Comparison of ENCODE assay signal across 16 cellular contexts in the genomic region with DNA sequence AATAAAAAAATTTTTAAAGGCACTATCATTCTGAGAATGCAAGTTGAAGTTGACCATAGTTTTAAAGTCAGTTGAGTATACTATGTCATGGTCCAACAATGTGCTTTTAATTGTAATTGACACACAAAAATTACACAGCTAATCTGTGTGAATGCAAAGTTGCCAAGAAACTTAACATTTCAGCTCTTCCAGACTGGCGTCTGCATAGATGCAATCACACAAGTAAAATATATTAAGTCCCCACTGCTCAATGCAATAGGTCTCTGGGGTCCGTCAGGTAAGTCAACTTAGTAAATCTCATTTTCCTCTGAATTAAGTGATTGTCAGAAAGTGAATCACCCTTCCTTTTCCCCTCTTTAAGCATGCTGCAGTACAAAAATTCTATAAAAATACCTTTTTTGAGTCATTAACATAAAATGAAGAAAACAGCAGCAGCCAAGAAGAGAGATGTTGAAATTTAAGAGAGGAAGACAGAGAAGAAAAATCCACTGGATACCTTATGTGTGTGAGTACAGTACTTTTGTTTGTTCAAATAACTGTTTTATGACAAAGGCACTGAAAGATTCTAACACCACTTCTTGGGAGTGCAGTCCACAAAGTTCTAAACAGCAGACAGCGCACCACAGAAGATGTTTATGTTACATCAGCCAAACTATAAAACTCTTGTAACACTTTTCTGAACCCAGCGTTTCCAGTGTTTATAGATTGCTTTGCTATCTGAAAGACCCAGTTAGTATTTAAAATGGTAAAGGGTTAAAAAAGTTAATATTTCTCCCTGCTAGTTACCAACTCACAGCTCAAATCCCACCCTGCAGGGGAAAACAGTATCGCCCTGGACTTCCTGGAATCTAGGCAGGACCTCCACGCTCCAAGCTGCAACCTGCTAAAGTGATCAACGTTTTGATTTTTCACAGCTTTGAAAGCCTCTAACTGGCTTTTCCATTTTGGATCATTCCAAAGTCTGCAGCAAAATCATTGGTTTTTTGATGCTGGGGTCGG. TPM values are rescaled to one million over a fixed set of nuclear protein-coding genes. Genes with fewer than 3 reads are reported as not detected.
DNase-seq lines count a peak whose midpoint lies in the region; ATAC-seq, FAIRE-seq and TF ChIP-seq lines count a peak whose summit lies in the region.
"Had no signal": no experiment of that assay in that cellular context is flagged by ENCODE, and none has a peak within 500 bp of the region (broad histone marks: within the 10 kb centered on the region; RNA-seq: fewer than 3 reads in every experiment).

No MANE protein-coding gene starts in this region.

- H3K4me2 ChIP-seq in parathyroid adenoma (ENCODE audit: low read length): no peak overlapping the region

- TF ChIP-seq EP300 in esophagus muscularis mucosa (IDR thresholded peaks at IDR 0.05): no peak

- CTCF ChIA-PET in naive thymus-derived CD4-positive, alpha-beta T cell (lab: Charles Lee): interaction anchor here (1.0 kb wide), 1 partner anchor 33 kb away, joined by 3 read pairs; no protein-coding TSS in a partner anchor

- H3K27ac Mint-ChIP-seq in naive thymus-derived CD4-positive, alpha-beta T cell: no peak overlapping the region
- H3K27ac Mint-ChIP-seq: activated CD8-positive, alpha-beta memory T cell treated with anti-CD3 and anti-CD28 coated beads, Interleukin-2, amount 10 ng/mL, durations not matched to agents 7 days and 5 days; CD4-positive, alpha-beta T cell; memory B cell had no signal

- H3K4me1 ChIP-seq in cardiac muscle cell (ENCODE audit: low read depth): peaks cover 49% of the 10 kb centered on the region
- H3K4me1 ChIP-seq in esophagus muscularis mucosa: peaks cover 60 to 90% (median 86%) of the 10 kb centered on the region in 4 donors
- H3K4me1 ChIP-seq in parathyroid adenoma: no peaks in the 10 kb centered on the region
- H3K4me1 ChIP-seq in upper lobe of right lung: peaks cover 49% of the 10 kb centered on the region
- H3K4me1 ChIP-seq in naive thymus-derived CD4-positive, alpha-beta T cell (ENCODE audit: control insufficient read depth in 2 of 2, insufficient read depth in 2 of 2, low read length in 2 of 2): no peaks in the 10 kb centered on the region

- peaks cover 23 to 53% (median 30%) of the 10 kb centered on the region in 5 donors for H3K27me3 Mint-ChIP-seq in naive thymus-derived CD4-positive, alpha-beta T cell

- no peak overlapping the region for H3K4me3 Mint-ChIP-seq in naive thymus-derived CD4-positive, alpha-beta T cell
- H3K4me3 Mint-ChIP-seq: activated CD8-positive, alpha-beta memory T cell treated with anti-CD3 and anti-CD28 coated beads, Interleukin-2, amount 10 ng/mL, durations not matched to agents 7 days and 5 days; CD4-positive, alpha-beta T cell; memory B cell had no signal

- POLR2A ChIA-PET in naive thymus-derived CD4-positive, alpha-beta T cell (lab: Charles Lee): no interaction called here

- H3K36me3 ChIP-seq in cardiac muscle cell: peaks cover 24% of the 10 kb centered on the region
- peaks cover 0 to 47% (median 13%) of the 10 kb centered on the region in 4 donors for H3K36me3 ChIP-seq in esophagus muscularis mucosa
- no peaks in the 10 kb centered on the region for H3K36me3 ChIP-seq in parathyroid adenoma (ENCODE audit: control insufficient read depth, insufficient read depth, low read length)
- peaks cover 15% of the 10 kb centered on the region for H3K36me3 ChIP-seq in upper lobe of right lung
- no peaks in the 10 kb centered on the region for H3K36me3 ChIP-seq in naive thymus-derived CD4-positive, alpha-beta T cell (ENCODE audit: control insufficient read depth in 2 of 3, insufficient read depth in 3 of 3, low read length in 3 of 3)

- no peaks in the 10 kb centered on the region for H3K79me2 ChIP-seq in parathyroid adenoma

- no peak for ATAC-seq in Right ventricle myocardium inferior
- ATAC-seq in upper lobe of right lung: no peak
- ATAC-seq in HG03095 (IDR thresholded peaks at IDR 0.05; ENCODE audit: unreplicated experiment): no peak
- no peak for ATAC-seq in naive thymus-derived CD4-positive, alpha-beta T cell
- ATAC-seq: activated CD4-positive, CD25-positive, alpha-beta regulatory T cell treated with anti-CD3 and anti-CD28 coated beads, Interleukin-2, amount 50 U/mL, for 24 hours; activated CD8-positive, alpha-beta memory T cell treated with anti-CD3 and anti-CD28 coated beads, Interleukin-2, amount 10 ng/mL, durations not matched to agents 7 days and 5 days had no signal

- peak overlapping the region; percentile 7 for H3K4me3 ChIP-seq in cardiac muscle cell
- peak overlapping the region; percentile 9 to 97 (median 84) for H3K4me3 ChIP-seq in esophagus muscularis mucosa
- peak overlapping the region; percentile 20 for H3K4me3 ChIP-seq in parathyroid adenoma (ENCODE audit: low read depth, low read length)
- peak overlapping the region; percentile 82 for H3K4me3 ChIP-seq in upper lobe of right lung
- no peak overlapping the region for H3K4me3 ChIP-seq in naive thymus-derived CD4-positive, alpha-beta T cell (ENCODE audit: low read length)

- FAIRE-seq in urothelium cell line (lab: Jason Lieb, UNC): no peak

- no peak for TF ChIP-seq POLR2A in esophagus muscularis mucosa (IDR thresholded peaks at IDR 0.05; ENCODE audit: low read depth)

- H3K36me3 Mint-ChIP-seq in naive thymus-derived CD4-positive, alpha-beta T cell: no peaks in the 10 kb centered on the region
- H3K36me3 Mint-ChIP-seq: activated CD8-positive, alpha-beta memory T cell treated with anti-CD3 and anti-CD28 coated beads, Interleukin-2, amount 10 ng/mL, durations not matched to agents 7 days and 5 days; memory B cell had no signal

- H3K27ac ChIP-seq in cardiac muscle cell (no peak overlapping the region), esophagus muscularis mucosa (replicated peaks in 1 of 4) (peak overlapping the region; percentile 63 to 95 (median 92)), parathyroid adenoma (no peak overlapping the region), upper lobe of right lung (no peak overlapping the region)
- no peak overlapping the region for H3K27ac ChIP-seq in naive thymus-derived CD4-positive, alpha-beta T cell (ENCODE audit: low read depth, low read length)

- DNase-seq in cardiac muscle cell (ENCODE audit: low read depth in 1 of 2, low spot score in 1 of 2) (no peak), Right ventricle myocardium inferior (ENCODE audit: missing footprints) (no peak), esophagus muscularis mucosa (ENCODE audit: extremely low spot score) (no peak), upper lobe of right lung (no peak), urothelium cell line (ENCODE audit: low spot score) (no peak)
- no peak for DNase-seq in naive thymus-derived CD4-positive, alpha-beta T cell
- DNase-seq: activated CD8-positive, alpha-beta memory T cell treated with anti-CD3 and anti-CD28 coated beads, Interleukin-2, amount 10 ng/mL, durations not matched to agents 7 days and 5 days; activated gamma-delta T cell; CD4-positive, alpha-beta T cell; DND-41; NCI-H1694; SHP77 had no signal

- no peaks in the 10 kb centered on the region for H3K9me3 Mint-ChIP-seq in naive thymus-derived CD4-positive, alpha-beta T cell
- H3K9me3 Mint-ChIP-seq: CD4-positive, alpha-beta T cell; memory B cell had no signal

- no peak overlapping the region for H2AFZ ChIP-seq in parathyroid adenoma

- WGBS in esophagus muscularis mucosa: 24% methylated on average over 8 of the region's 8 CpGs

- no peaks in the 10 kb centered on the region for H3K27me3 ChIP-seq in cardiac muscle cell
- H3K27me3 ChIP-seq in esophagus muscularis mucosa: no peaks in the 10 kb centered on the region
- H3K27me3 ChIP-seq in parathyroid adenoma (ENCODE audit: control insufficient read depth, insufficient read depth, low read length): no peaks in the 10 kb centered on the region
- H3K27me3 ChIP-seq in upper lobe of right lung: no peaks in the 10 kb centered on the region
- no peaks in the 10 kb centered on the region for H3K27me3 ChIP-seq in naive thymus-derived CD4-positive, alpha-beta T cell (ENCODE audit: control insufficient read depth in 2 of 2, insufficient read depth in 2 of 2, low read length in 2 of 2)

- H3K9ac ChIP-seq in parathyroid adenoma: no peak overlapping the region

- H3K4me1 Mint-ChIP-seq in naive thymus-derived CD4-positive, alpha-beta T cell: peaks cover 0 to 8% (median 7%) of the 10 kb centered on the region in 7 donors

- intact Hi-C loops in Right ventricle myocardium inferior (cut with DNase I) (loop anchor here (10.0 kb wide), 1 partner anchor 145 kb away; no protein-coding TSS in a partner anchor), esophagus muscularis mucosa (cut with DNase I) (no loop called here), upper lobe of right lung (cut with DNase I) (no loop called here)
- intact Hi-C loops in naive thymus-derived CD4-positive, alpha-beta T cell (cut with micrococcal nuclease): no loop called here

- H3K9me3 ChIP-seq in cardiac muscle cell (ENCODE audit: low read depth): no peaks in the 10 kb centered on the region
- no peaks in the 10 kb centered on the region for H3K9me3 ChIP-seq in esophagus muscularis mucosa
- no peaks in the 10 kb centered on the region for H3K9me3 ChIP-seq in parathyroid adenoma (ENCODE audit: control insufficient read depth, low read length)
- no peaks in the 10 kb centered on the region for H3K9me3 ChIP-seq in upper lobe of right lung
- no peaks in the 10 kb centered on the region for H3K9me3 ChIP-seq in naive thymus-derived CD4-positive, alpha-beta T cell (ENCODE audit: control insufficient read depth in 2 of 3, low read length in 3 of 3)

- TF ChIP-seq CTCF in cardiac muscle cell (IDR thresholded peaks at IDR 0.05; ENCODE audit: low read depth, low read length) (no peak), esophagus muscularis mucosa (IDR thresholded peaks at IDR 0.05) (no peak), parathyroid adenoma (IDR thresholded peaks at IDR 0.05) (no peak), upper lobe of right lung (IDR thresholded peaks at IDR 0.05) (no peak)

RNA-seq across cellular contexts. Expression of a gene that starts 4.9 kb away (rescaled TPM):
- total RNA-seq in cardiac muscle cell (37.2 and 46.4 TPM in 2 replicates), Right ventricle myocardium inferior (31.3 TPM), esophagus muscularis mucosa (10 to 100 TPM; 23.7 to 42.3 (median 31.8) TPM), upper lobe of right lung (57.4 TPM)
- polyA plus RNA-seq in cardiac muscle cell: 18.8 and 19.3 TPM in 2 replicates
- total RNA-seq in naive thymus-derived CD4-positive, alpha-beta T cell: not detected
- not detected for polyA plus RNA-seq in naive thymus-derived CD4-positive, alpha-beta T cell
- total RNA-seq: CD4-positive, alpha-beta T cell had no signal

Comparison
In these comparisons a context has a peak if more than half of its experiments do, and no peak if none do; other contexts are left out.
1. H3K27ac ChIP-seq: peak in esophagus muscularis mucosa (4 of 4); none in cardiac muscle cell (single experiment), parathyroid adenoma (single experiment), upper lobe of right lung (single experiment) and naive thymus-derived CD4-positive, alpha-beta T cell (single experiment).
2. RNA of a gene that starts 4.9 kb away (total RNA-seq): 57.4 TPM in upper lobe of right lung (single experiment), 37.2 to 46.4 TPM in cardiac muscle cell, 23.7 to 42.3 TPM in esophagus muscularis mucosa and 31.3 TPM in Right ventricle myocardium inferior (single experiment); not detected in naive thymus-derived CD4-positive, alpha-beta T cell; every median in the first group is over 10 times any median in the second.